In the genomic region with DNA sequence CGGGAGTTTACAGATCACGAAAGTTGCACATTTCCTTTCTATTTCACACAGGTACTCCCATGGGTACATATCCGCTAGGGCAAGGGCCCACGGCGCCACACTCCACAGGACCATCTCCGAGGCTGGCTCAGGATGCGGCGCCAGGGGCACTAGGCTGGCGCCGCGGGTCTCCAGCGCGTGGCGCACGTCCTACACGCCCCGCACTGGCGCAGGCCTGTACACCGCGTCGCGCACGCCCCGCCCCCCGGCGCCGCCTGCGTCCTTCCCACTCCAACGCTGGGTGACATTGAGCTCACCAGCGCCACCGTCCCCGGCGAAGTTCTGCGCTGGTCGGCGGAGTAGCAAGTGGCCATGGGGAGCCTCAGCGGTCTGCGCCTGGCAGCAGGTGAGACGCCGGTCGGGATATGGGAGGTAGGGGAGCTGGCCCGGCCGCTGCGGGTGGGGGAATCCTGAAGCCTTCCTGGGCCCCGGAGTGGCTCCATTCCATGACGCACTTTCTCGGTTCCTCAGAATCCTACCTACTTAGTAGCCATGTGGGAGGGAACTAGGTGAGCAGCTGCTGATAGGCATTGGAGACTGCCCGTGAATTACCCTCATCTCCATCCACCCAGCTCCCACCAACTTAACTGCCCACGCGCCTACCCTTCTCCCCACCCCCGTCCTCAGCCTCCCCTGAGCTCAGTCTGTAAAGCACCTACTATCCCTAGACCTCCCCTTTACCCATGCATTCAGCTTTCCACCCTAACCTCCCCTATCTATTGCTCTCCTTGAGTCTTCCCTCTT, we compare ENCODE assay signal across 8 cellular contexts. TPM values are rescaled to one million over a fixed set of nuclear protein-coding genes. Genes with fewer than 3 reads are reported as not detected.
DNase-seq lines count a peak whose midpoint lies in the region; ATAC-seq and TF ChIP-seq lines count a peak whose summit lies in the region.

A gene with protein sequence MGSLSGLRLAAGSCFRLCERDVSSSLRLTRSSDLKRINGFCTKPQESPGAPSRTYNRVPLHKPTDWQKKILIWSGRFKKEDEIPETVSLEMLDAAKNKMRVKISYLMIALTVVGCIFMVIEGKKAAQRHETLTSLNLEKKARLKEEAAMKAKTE (plus strand): TSS at position 268 of the 783 bp plus-strand sequence. CDS start 84 bp downstream, at position 352.

- peaks cover 22% of the 10 kb centered on the region for H3K36me3 Mint-ChIP-seq in Calu3 (ENCODE audit: insufficient read depth, unreplicated experiment)
- H3K36me3 Mint-ChIP-seq in endodermal cell (ENCODE audit: low read depth): peaks cover 14% of the 10 kb centered on the region
- H3K36me3 Mint-ChIP-seq in mesothelial cell of epicardium: peaks cover 11% of the 10 kb centered on the region

- H3K27ac Mint-ChIP-seq in Calu3 (ENCODE audit: unreplicated experiment) (peak within 1 kb of the TSS; percentile 78), endodermal cell (peak within 1 kb of the TSS; percentile 98), mesothelial cell of epicardium (peak within 1 kb of the TSS; percentile 92)

- H3K9me3 Mint-ChIP-seq in Calu3 (ENCODE audit: low read depth, unreplicated experiment) (no peaks in the 10 kb centered on the region), endodermal cell (no peaks in the 10 kb centered on the region), mesothelial cell of epicardium (no peaks in the 10 kb centered on the region)

- H3K27me3 ChIP-seq in HUES48 (ENCODE audit: control insufficient read depth, insufficient read depth, low read length) (no peaks in the 10 kb centered on the region), NT2/D1 (ENCODE audit: insufficient read depth, insufficient read length) (no peaks in the 10 kb centered on the region), endodermal cell (ENCODE audit: control insufficient read depth, insufficient read depth, low read length, poor library complexity, severe bottlenecking) (no peaks in the 10 kb centered on the region)

- ATAC-seq in GM21390 (IDR thresholded peaks at IDR 0.05; ENCODE audit: unreplicated experiment): peak; percentile 91

- CTCF ChIA-PET in Calu3 (lab: Charles Lee): interaction anchor here (0.6 to 2.9 kb wide), 10 partner anchors 9 to 296 kb away, joined by 3 to 24 read pairs (median 5); partner anchors contain the start of genes DTX3L, PARP9 and WDR5B

- H3K9me3 ChIP-seq in HUES48 (ENCODE audit: control insufficient read depth, insufficient read depth, low read length): no peaks in the 10 kb centered on the region
- no peaks in the 10 kb centered on the region for H3K9me3 ChIP-seq in NT2/D1 (ENCODE audit: insufficient read depth, low read length)
- H3K9me3 ChIP-seq in endodermal cell (ENCODE audit: control insufficient read depth, low read length): no peaks in the 10 kb centered on the region

- H3K4me1 ChIP-seq in HUES48 (ENCODE audit: control insufficient read depth, insufficient read depth, low read length) (peaks cover 10% of the 10 kb centered on the region), NT2/D1 (ENCODE audit: insufficient read depth, insufficient read length) (no peaks in the 10 kb centered on the region), endodermal cell (ENCODE audit: control insufficient read depth, insufficient read depth, low read length) (no peaks in the 10 kb centered on the region)

- no TSS peak for BruUV-seq in Calu3 (replicated peaks; lab: Mats Ljungman, UMichigan)

- H3K27me3 Mint-ChIP-seq in Calu3 (ENCODE audit: unreplicated experiment) (no peaks in the 10 kb centered on the region), endodermal cell (ENCODE audit: insufficient read depth) (no peaks in the 10 kb centered on the region), mesothelial cell of epicardium (ENCODE audit: low read depth) (no peaks in the 10 kb centered on the region)

- H3K4me3 Mint-ChIP-seq in Calu3 (ENCODE audit: low read depth, unreplicated experiment) (peak within 1 kb of the TSS; percentile 87), endodermal cell (peak within 1 kb of the TSS; percentile 90), mesothelial cell of epicardium (peak within 1 kb of the TSS; percentile 90)

- H3K36me3 ChIP-seq in HUES48 (ENCODE audit: control insufficient read depth, insufficient read depth, low read length): peaks cover 16% of the 10 kb centered on the region
- peaks cover 22% of the 10 kb centered on the region for H3K36me3 ChIP-seq in NT2/D1 (ENCODE audit: insufficient read depth, insufficient read length, low read length)
- no peaks in the 10 kb centered on the region for H3K36me3 ChIP-seq in endodermal cell (ENCODE audit: control insufficient read depth, insufficient read depth, low read length)

- 2 to 3% methylated on average over 13 to 51 of the region's 51 CpGs for whole genome bisulfite sequencing in endodermal cell (ENCODE audit: insufficient coverage in 1 of 2, insufficient read length in 1 of 2), 2 experiments

- H3K9ac ChIP-seq in HUES48 (ENCODE audit: low read depth, low read length): peak within 1 kb of the TSS; percentile 90
- peak within 1 kb of the TSS; percentile 89 for H3K9ac ChIP-seq in NT2/D1 (ENCODE audit: insufficient read length, low read depth)
- peak within 1 kb of the TSS; percentile 59 for H3K9ac ChIP-seq in endodermal cell (ENCODE audit: extremely low read depth, low read length, poor library complexity, severe bottlenecking)

- H3K27ac ChIP-seq in HUES48 (ENCODE audit: low read depth, low read length) (peak within 1 kb of the TSS; percentile 91), endodermal cell (ENCODE audit: low read depth, low read length) (peak within 1 kb of the TSS; percentile 59)

- DNase-seq in Calu3: peak; percentile 97
- DNase-seq in NT2/D1 (ENCODE audit: low read depth, low spot score): peak; percentile 89
- peak; percentile 71 for DNase-seq in activated CD8-positive, alpha-beta memory T cell treated with anti-CD3 and anti-CD28 coated beads, Interleukin-2, amount 50 U/mL, for 1 hour (ENCODE audit: extremely low read depth)
- DNase-seq in endodermal cell: peak; percentile 98
- peak; percentile 86 to 93 for DNase-seq in mesothelial cell of epicardium (ENCODE audit: low spot score in 2 of 2, unreplicated experiment in 2 of 2)
- peak; percentile 82 to 86 for DNase-seq in stimulated activated CD8-positive, alpha-beta memory T cell treated with anti-CD3 and anti-CD28 coated beads, Interleukin-2, amount 100 ng/mL, for 1 hour (ENCODE audit: low read depth in 2 of 2)

- peak; percentile 39 for TF ChIP-seq CTCF in Calu3 (IDR thresholded peaks at IDR 0.05; ENCODE audit: unreplicated experiment)
- TF ChIP-seq CTCF in endodermal cell (conservative IDR thresholded peaks at IDR 0.05): peak; percentile 74
- peak; percentile 26 for TF ChIP-seq CTCF in mesothelial cell of epicardium (IDR thresholded peaks at IDR 0.05; ENCODE audit: unreplicated experiment)

- H3K4me1 Mint-ChIP-seq in Calu3 (ENCODE audit: low read depth, unreplicated experiment): peaks cover 9% of the 10 kb centered on the region
- H3K4me1 Mint-ChIP-seq in endodermal cell: peaks cover 14% of the 10 kb centered on the region
- peaks cover 27% of the 10 kb centered on the region for H3K4me1 Mint-ChIP-seq in mesothelial cell of epicardium

- intact Hi-C loops in Calu3 (cut with micrococcal nuclease; ENCODE audit: unreplicated experiment): no loop called here

- H3K4me3 ChIP-seq in HUES48 (ENCODE audit: low read depth, low read length) (peak within 1 kb of the TSS; percentile 90), NT2/D1 (ENCODE audit: insufficient read length, low read depth) (peak within 1 kb of the TSS; percentile 91), endodermal cell (ENCODE audit: low read length) (peak within 1 kb of the TSS; percentile 93)

RNA-seq across cellular contexts. Expression of the gene that starts here (rescaled TPM):
- total RNA-seq in Calu3 (2022): 34.3 and 38.0 TPM in 2 replicates
- total RNA-seq in endodermal cell: 10 to 100 TPM; 40.9 to 61.7 TPM
- polyA plus RNA-seq in endodermal cell (2013, experiment 1 of 2): 72.1 TPM
- polyA plus RNA-seq in endodermal cell (2013, experiment 2 of 2): 63.4 TPM
- total RNA-seq in mesothelial cell of epicardium: 50.8 to 52.8 TPM (median 51.2 TPM) in 3 replicates

Comparison
In these comparisons a context has a peak if more than half of its experiments do, and no peak if none do; other contexts are left out.
1. Peak in every context shown above with its lines: DNase-seq, ATAC-seq, H3K4me3 ChIP-seq and H3K27ac ChIP-seq.